8 cellular contexts compared by ENCODE assay signal in genomic region chr5:144187699-144188294, GRCh38. TPM values are rescaled to one million over a fixed set of nuclear protein-coding genes. Genes with fewer than 3 reads are reported as not detected.
A peak's percentile ranks its signal among the peaks of the same experiment; 100 is the strongest.
DNase-seq lines count a peak whose midpoint lies in the region; ATAC-seq and TF ChIP-seq lines count a peak whose summit lies in the region.

No MANE protein-coding gene starts in this region.

- peak overlapping the region; percentile 34; the same call in 1 of the 2 replicates for H3K27ac ChIP-seq in IMR-90 (ENCODE audit: insufficient read depth, low read length)
- H3K27ac ChIP-seq in ascending aorta, result no peak overlapping the region
- H3K27ac ChIP-seq in testis, result no peak overlapping the region

- intact Hi-C loops in IMR-90 (cut with micrococcal nuclease) (loop anchor here (10.0 kb wide), 1 partner anchor 1473 kb away; no protein-coding TSS in a partner anchor), ascending aorta (cut with DNase I) (loop anchor here (10.0 kb wide), 1 partner anchor 1263 kb away; no protein-coding TSS in a partner anchor), mucosa of descending colon (cut with DNase I, micrococcal nuclease) (no loop called here), testis (cut with DNase I; ENCODE audit: low total_unique reads) (no loop called here)

- POLR2A ChIA-PET in IMR-90 (lab: Charles Lee; ENCODE audit: unreplicated experiment), result interaction anchor here (0.6 kb wide), 1 partner anchor 8 kb away, joined by 4 read pairs; no protein-coding TSS in a partner anchor

- H4K8ac ChIP-seq in IMR-90 (ENCODE audit: low read depth in 2 of 2, low read length in 2 of 2), result peak overlapping the region; percentile 41 to 65; a peak in 3 of 4 replicates

- CTCF ChIA-PET in IMR-90 (lab: Yijun Ruan, JAX), result interaction anchor here (1.0 kb wide), 1 partner anchor 10 kb away, joined by 3 read pairs; no protein-coding TSS in a partner anchor

- no peak overlapping the region for H2AFZ ChIP-seq in IMR-90 (replicated peaks; ENCODE audit: low read length, poor library complexity)

- no peaks in the 10 kb centered on the region for H3K36me3 ChIP-seq in IMR-90 (ENCODE audit: control insufficient read depth, insufficient read depth, low read length)
- no peaks in the 10 kb centered on the region for H3K36me3 ChIP-seq in ascending aorta
- H3K36me3 ChIP-seq in mucosa of descending colon (ENCODE audit: low read depth), result no peaks in the 10 kb centered on the region
- no peaks in the 10 kb centered on the region for H3K36me3 ChIP-seq in testis (ENCODE audit: low read depth, missing control alignments)

- no peaks in the 10 kb centered on the region for H3K9me1 ChIP-seq in IMR-90 (ENCODE audit: insufficient read depth, low read length)

- no peak for TF ChIP-seq POLR2A in IMR-90 (IDR thresholded peaks at IDR 0.05; ENCODE audit: low read depth, low read length)
- no peak for TF ChIP-seq POLR2A in testis (IDR thresholded peaks at IDR 0.05)

- no peak overlapping the region for H4K91ac ChIP-seq in IMR-90 (ENCODE audit: insufficient read depth, low read depth, low read length)

- no peaks in the 10 kb centered on the region for H3K9me3 ChIP-seq in IMR-90 (ENCODE audit: control insufficient read depth, insufficient read depth, low read length)
- H3K9me3 ChIP-seq in ascending aorta, result no peaks in the 10 kb centered on the region
- no peaks in the 10 kb centered on the region for H3K9me3 ChIP-seq in mucosa of descending colon
- no peaks in the 10 kb centered on the region for H3K9me3 ChIP-seq in testis

- H3K4ac ChIP-seq in IMR-90 (ENCODE audit: low read depth, low read length), result peak overlapping the region; percentile 51; the same call in 1 of the 2 replicates

- no peaks in the 10 kb centered on the region for H4K20me1 ChIP-seq in IMR-90 (ENCODE audit: insufficient read depth, low read length)

- no peak for TF ChIP-seq CTCF in IMR-90 (conservative IDR thresholded peaks at IDR 0.05; ENCODE audit: low read depth, low read length)
- TF ChIP-seq CTCF in ascending aorta (IDR thresholded peaks at IDR 0.05), result no peak
- TF ChIP-seq CTCF in mucosa of descending colon (IDR thresholded peaks at IDR 0.05), result no peak
- TF ChIP-seq CTCF in testis (IDR thresholded peaks at IDR 0.05), result no peak

- H3K18ac ChIP-seq in IMR-90 (ENCODE audit: low read depth, low read length), result peak overlapping the region; percentile 99; the same call in 1 of the 2 replicates

- H2BK20ac ChIP-seq in IMR-90 (ENCODE audit: low read depth, low read length), result peak overlapping the region; percentile 67; the same call in 1 of the 2 replicates

- H2AK5ac ChIP-seq in IMR-90 (ENCODE audit: low read depth, low read length), result no peak overlapping the region

- H3K56ac ChIP-seq in IMR-90 (ENCODE audit: extremely low read depth, insufficient read depth, low read length), result no peak overlapping the region

- BruUV-seq in IMR-90 (replicated peaks; lab: Mats Ljungman, UMichigan), result no TSS peak

- no peak overlapping the region; the same call in 1 of the 2 replicates for H3K23ac ChIP-seq in IMR-90 (ENCODE audit: low read depth, low read length)

- peak overlapping the region; percentile 95; the same call in 1 of the 2 replicates for H4K5ac ChIP-seq in IMR-90 (ENCODE audit: low read depth, low read length)

- peak overlapping the region; percentile 91; the same call in 1 of the 2 replicates for H3K4me2 ChIP-seq in IMR-90 (ENCODE audit: low read depth, low read length)

- peak overlapping the region; percentile 79 for H2BK120ac ChIP-seq in IMR-90 (ENCODE audit: low read depth, low read length)

- H3K27me3 ChIP-seq in IMR-90 (ENCODE audit: control insufficient read depth, insufficient read depth, low read length) (no peaks in the 10 kb centered on the region), ascending aorta (no peaks in the 10 kb centered on the region), testis (no peaks in the 10 kb centered on the region)

- no peaks in the 10 kb centered on the region for H3K79me1 ChIP-seq in IMR-90 (ENCODE audit: low read depth in 1 of 2, low read length in 2 of 2)

- dilution Hi-C loops in IMR-90 (cut with HindIII; ENCODE audit: low sequenced_read_pairs, unreplicated experiment), result no loop called here

- no peak overlapping the region; the same call in 2 of the 3 replicates for H2BK15ac ChIP-seq in IMR-90 (ENCODE audit: low read depth, low read length)

- peaks cover 6% of the 10 kb centered on the region; the same call in 1 of the 2 replicates for H3K4me1 ChIP-seq in IMR-90 (ENCODE audit: control insufficient read depth, insufficient read depth, low read length)
- H3K4me1 ChIP-seq in ascending aorta, result peaks cover 0 to 2% of the 10 kb centered on the region in 2 donors
- H3K4me1 ChIP-seq in mucosa of descending colon (ENCODE audit: low read depth), result peaks cover 11% of the 10 kb centered on the region
- no peaks in the 10 kb centered on the region for H3K4me1 ChIP-seq in testis

- TF ChIP-seq RAD21 in IMR-90 (IDR thresholded peaks at IDR 0.05; ENCODE audit: low read length), result no peak

- no peak overlapping the region for H3K14ac ChIP-seq in IMR-90 (replicated peaks; ENCODE audit: low read depth, low read length)

- in situ Hi-C loops in IMR-90 (cut with MboI; ENCODE audit: low sequenced_read_pairs), result loop anchor here (25.0 kb wide), 1 partner anchor 1175 kb away; no protein-coding TSS in a partner anchor

- no peak overlapping the region; the same call in 1 of the 2 replicates for H3K9ac ChIP-seq in IMR-90 (ENCODE audit: low read depth, low read length)

- DNase-seq in DMS79 (lab: John Stamatoyannopoulos, UW) (peak; percentile 38), IMR-90 (peak; percentile 99), T-helper 1 cell (peak; percentile 65 to 88 (median 78)), ascending aorta (ENCODE audit: low spot score in 2 of 2) (peak; percentile 9 to 67), mucosa of descending colon (peak in 2 of 3 donors; percentile 69 to 79), testis (peak; percentile 34), NCI-H1694 treated with DMSO at 0.1 percent for 48 hours (lab: John Stamatoyannopoulos, UW) (no peak)

- ATAC-seq in GM21515 (IDR thresholded peaks at IDR 0.05; ENCODE audit: unreplicated experiment), result peak; percentile 82
- ATAC-seq in IMR-90 (ENCODE audit: low read depth), result peak; percentile 68
- peak; percentile 70 for ATAC-seq in mucosa of descending colon

- no CpG with 5 or more reads among the region's 2 CpGs for WGBS in IMR-90 (ENCODE audit: extremely low coverage in 2 of 2, insufficient read length in 1 of 2), 2 experiments
- WGBS in testis, 2 donors, result 36 to 45% methylated on average over 2 of the region's 2 CpGs

- H2BK5ac ChIP-seq in IMR-90 (ENCODE audit: low read depth, low read length, poor library complexity, severe bottlenecking), result peak overlapping the region; percentile 92

- H2AK9ac ChIP-seq in IMR-90 (replicated peaks; ENCODE audit: low read depth, low read length, poor library complexity), result no peak overlapping the region

- H3K4me3 ChIP-seq in IMR-90 (ENCODE audit: insufficient read depth, low read depth, low read length), result no peak overlapping the region
- no peak overlapping the region for H3K4me3 ChIP-seq in ascending aorta
- no peak overlapping the region for H3K4me3 ChIP-seq in mucosa of descending colon
- no peak overlapping the region for H3K4me3 ChIP-seq in testis

TF ChIP-seq in IMR-90, 13 proteins besides CTCF, POLR2A, EP300 and RAD21:
- TF ChIP-seq CEBPB (IDR thresholded peaks at IDR 0.05; ENCODE audit: low read depth, low read length) (peak; percentile 93), FOS (IDR thresholded peaks at IDR 0.05; ENCODE audit: low read depth, low read length) (peak; percentile 43), ELK1 (IDR thresholded peaks at IDR 0.05; ENCODE audit: borderline replicate concordance, low read depth, low read length) (no peak)

RNA-seq across cellular contexts. Expression of gene KCTD16, which starts 17.1 kb away (rescaled TPM):
- 1.1 and 1.4 TPM in 2 replicates for total RNA-seq in IMR-90 (2012; rRNA removed)
- 0.40 and 0.43 TPM in 2 replicates for polyA plus RNA-seq in IMR-90 (2012; rRNA removed)
- 0.14 and 0.21 TPM in 2 replicates for polyA plus RNA-seq in IMR-90 (2012; cell fraction: cytosol; rRNA removed)
- 0.16 and 0.54 TPM in 2 replicates for polyA plus RNA-seq in IMR-90 (2012; cell fraction: nucleus; rRNA removed; ENCODE audit: low replicate concordance)
- total RNA-seq in ascending aorta, result 0.64 TPM
- total RNA-seq in mucosa of descending colon, result under 1 TPM; 0.07 to 0.22 (median 0.12) TPM
- total RNA-seq in testis, result 1 to 10 TPM; 1.4 to 2.7 TPM
- polyA plus RNA-seq in testis (ENCODE audit: insufficient read depth, low read depth, low replicate concordance), result 3.2 TPM

RNA-seq across cellular contexts. Expression of gene YIPF5, which starts 17.3 kb away (rescaled TPM):
- 172 and 192 TPM in 2 replicates for total RNA-seq in IMR-90 (2012; rRNA removed)
- 60.0 and 64.4 TPM in 2 replicates for polyA plus RNA-seq in IMR-90 (2012; rRNA removed)
- 18.6 and 23.5 TPM in 2 replicates for polyA plus RNA-seq in IMR-90 (2012; cell fraction: cytosol; rRNA removed)
- 7.8 and 42.5 TPM in 2 replicates for polyA plus RNA-seq in IMR-90 (2012; cell fraction: nucleus; rRNA removed; ENCODE audit: low replicate concordance)
- 31.0 TPM for total RNA-seq in ascending aorta
- total RNA-seq in mucosa of descending colon, result 10 to 100 TPM; 45.9 to 53.6 (median 53.5) TPM
- 10 to 100 TPM; 42.4 to 54.4 TPM for total RNA-seq in testis
- polyA plus RNA-seq in testis (ENCODE audit: insufficient read depth, low read depth, low replicate concordance), result 62.3 TPM

Comparison
In these comparisons a context has a peak if more than half of its experiments do, and no peak if none do; other contexts are left out.
1. intact Hi-C loops: an anchor here in IMR-90 (10.0 kb wide) and ascending aorta (10.0 kb wide); none called in mucosa of descending colon and testis.